ENCODE assay signal across 1 cellular context in genomic region chr17:75093543-75094158, GRCh38.
TF ChIP-seq lines count a peak whose summit lies in the region.

No MANE protein-coding gene starts in this region.

TF ChIP-seq in SK-N-SH treated with all-trans-retinoic acid at 6 μM for 48 hours, 23 proteins besides CTCF, POLR2A, EP300 and RAD21 (continued from another document):
- TF ChIP-seq, protein P1, sequence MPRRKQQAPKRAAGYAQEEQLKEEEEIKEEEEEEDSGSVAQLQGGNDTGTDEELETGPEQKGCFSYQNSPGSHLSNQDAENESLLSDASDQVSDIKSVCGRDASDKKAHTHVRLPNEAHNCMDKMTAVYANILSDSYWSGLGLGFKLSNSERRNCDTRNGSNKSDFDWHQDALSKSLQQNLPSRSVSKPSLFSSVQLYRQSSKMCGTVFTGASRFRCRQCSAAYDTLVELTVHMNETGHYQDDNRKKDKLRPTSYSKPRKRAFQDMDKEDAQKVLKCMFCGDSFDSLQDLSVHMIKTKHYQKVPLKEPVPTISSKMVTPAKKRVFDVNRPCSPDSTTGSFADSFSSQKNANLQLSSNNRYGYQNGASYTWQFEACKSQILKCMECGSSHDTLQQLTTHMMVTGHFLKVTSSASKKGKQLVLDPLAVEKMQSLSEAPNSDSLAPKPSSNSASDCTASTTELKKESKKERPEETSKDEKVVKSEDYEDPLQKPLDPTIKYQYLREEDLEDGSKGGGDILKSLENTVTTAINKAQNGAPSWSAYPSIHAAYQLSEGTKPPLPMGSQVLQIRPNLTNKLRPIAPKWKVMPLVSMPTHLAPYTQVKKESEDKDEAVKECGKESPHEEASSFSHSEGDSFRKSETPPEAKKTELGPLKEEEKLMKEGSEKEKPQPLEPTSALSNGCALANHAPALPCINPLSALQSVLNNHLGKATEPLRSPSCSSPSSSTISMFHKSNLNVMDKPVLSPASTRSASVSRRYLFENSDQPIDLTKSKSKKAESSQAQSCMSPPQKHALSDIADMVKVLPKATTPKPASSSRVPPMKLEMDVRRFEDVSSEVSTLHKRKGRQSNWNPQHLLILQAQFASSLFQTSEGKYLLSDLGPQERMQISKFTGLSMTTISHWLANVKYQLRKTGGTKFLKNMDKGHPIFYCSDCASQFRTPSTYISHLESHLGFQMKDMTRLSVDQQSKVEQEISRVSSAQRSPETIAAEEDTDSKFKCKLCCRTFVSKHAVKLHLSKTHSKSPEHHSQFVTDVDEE (CRISPR knock-in tag; IDR thresholded peaks at IDR 0.05): no peak
- TF ChIP-seq SNAI2 (CRISPR knock-in tag; IDR thresholded peaks at IDR 0.05): no peak
- no peak for TF ChIP-seq CSRNP3 (CRISPR knock-in tag; IDR thresholded peaks at IDR 0.05)
- TF ChIP-seq TCF4 (CRISPR knock-in tag; IDR thresholded peaks at IDR 0.05; ENCODE audit: borderline replicate concordance): no peak
- no peak for TF ChIP-seq ISL1 (CRISPR knock-in tag; IDR thresholded peaks at IDR 0.05)
- no peak for TF ChIP-seq PPARA (CRISPR knock-in tag; IDR thresholded peaks at IDR 0.05; ENCODE audit: borderline replicate concordance)
- no peak for TF ChIP-seq RARB (CRISPR knock-in tag; IDR thresholded peaks at IDR 0.05)
- TF ChIP-seq ZC3H10 (CRISPR knock-in tag; IDR thresholded peaks at IDR 0.05): no peak
- no peak for TF ChIP-seq ZNF70 (CRISPR knock-in tag; IDR thresholded peaks at IDR 0.05)
- TF ChIP-seq, protein P2, sequence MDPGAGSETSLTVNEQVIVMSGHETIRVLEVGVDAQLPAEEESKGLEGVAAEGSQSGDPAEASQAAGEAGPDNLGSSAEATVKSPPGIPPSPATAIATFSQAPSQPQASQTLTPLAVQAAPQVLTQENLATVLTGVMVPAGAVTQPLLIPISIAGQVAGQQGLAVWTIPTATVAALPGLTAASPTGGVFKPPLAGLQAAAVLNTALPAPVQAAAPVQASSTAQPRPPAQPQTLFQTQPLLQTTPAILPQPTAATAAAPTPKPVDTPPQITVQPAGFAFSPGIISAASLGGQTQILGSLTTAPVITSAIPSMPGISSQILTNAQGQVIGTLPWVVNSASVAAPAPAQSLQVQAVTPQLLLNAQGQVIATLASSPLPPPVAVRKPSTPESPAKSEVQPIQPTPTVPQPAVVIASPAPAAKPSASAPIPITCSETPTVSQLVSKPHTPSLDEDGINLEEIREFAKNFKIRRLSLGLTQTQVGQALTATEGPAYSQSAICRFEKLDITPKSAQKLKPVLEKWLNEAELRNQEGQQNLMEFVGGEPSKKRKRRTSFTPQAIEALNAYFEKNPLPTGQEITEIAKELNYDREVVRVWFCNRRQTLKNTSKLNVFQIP (CRISPR knock-in tag; IDR thresholded peaks at IDR 0.05; ENCODE audit: borderline replicate concordance, low read depth): no peak
- no peak for TF ChIP-seq PATZ1 (CRISPR knock-in tag; IDR thresholded peaks at IDR 0.05; ENCODE audit: borderline replicate concordance)
- TF ChIP-seq CSDC2 (CRISPR knock-in tag; IDR thresholded peaks at IDR 0.05): no peak
- TF ChIP-seq OSR1 (CRISPR knock-in tag; IDR thresholded peaks at IDR 0.05): no peak
TF ChIP-seq in SK-N-SH treated with all-trans-retinoic acid at 6 μM for 48 hours: peak in this region for 0.
